1 cellular context compared by ENCODE assay signal in the genomic region with DNA sequence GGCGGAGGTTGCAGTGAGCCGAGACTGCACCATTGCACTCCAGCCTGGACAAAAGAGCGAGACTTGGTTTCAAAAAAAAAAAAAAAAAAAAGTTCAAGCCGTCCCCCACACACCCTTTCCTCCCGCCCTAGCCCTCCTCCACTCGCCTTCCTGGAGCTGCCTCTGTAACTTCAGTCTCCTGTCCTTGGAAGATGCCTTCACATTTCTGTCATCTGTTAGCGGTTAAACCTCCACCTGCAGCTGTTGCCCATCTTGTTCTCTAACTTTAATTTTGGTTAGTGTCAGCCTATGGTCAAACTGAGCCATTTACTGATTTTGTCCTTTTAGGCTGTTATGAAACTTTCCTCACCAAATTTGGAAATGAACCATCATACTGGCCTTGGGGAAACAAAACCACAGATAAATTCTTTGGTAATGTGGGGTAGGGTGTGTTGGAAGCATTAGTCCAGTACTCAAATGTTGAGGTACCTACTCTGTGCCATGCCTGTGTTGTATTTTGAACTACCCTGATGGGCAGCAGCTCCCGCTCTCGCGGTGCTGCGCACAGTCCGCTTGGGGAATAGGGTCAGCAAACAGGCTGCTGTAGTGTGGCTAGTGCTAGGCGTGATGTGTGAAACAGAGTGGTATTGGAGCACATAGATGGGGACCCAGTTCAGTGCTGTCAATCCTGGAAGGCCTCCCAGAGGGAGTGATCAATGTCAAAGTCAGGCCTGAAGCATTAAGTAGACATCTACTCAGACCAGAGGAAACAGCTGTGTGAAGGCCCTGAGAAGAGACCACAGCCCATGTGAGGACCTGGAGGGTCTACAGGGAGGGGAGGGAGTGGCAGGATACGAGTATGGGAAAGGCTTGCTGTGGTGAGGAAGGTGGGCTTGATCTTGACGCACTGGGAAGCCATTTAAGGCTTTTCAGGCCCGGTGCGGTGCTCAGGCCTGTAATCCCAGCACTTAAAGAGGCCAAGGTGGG.
TF ChIP-seq lines count a peak whose summit lies in the region.

No MANE protein-coding gene starts in this region.

TF ChIP-seq in GM23338, 12 proteins besides CTCF, POLR2A, EP300 and RAD21:
- TF ChIP-seq ZNF331 (CRISPR knock-in tag; IDR thresholded peaks at IDR 0.05; ENCODE audit: low read depth) (no peak), ZNF114 (CRISPR knock-in tag; IDR thresholded peaks at IDR 0.05) (no peak), NANOG (IDR thresholded peaks at IDR 0.05; ENCODE audit: borderline replicate concordance) (no peak), JUNB (IDR thresholded peaks at IDR 0.05; ENCODE audit: unreplicated experiment) (no peak), CREB1 (CRISPR knock-in tag; IDR thresholded peaks at IDR 0.05; ENCODE audit: low read depth) (no peak), POLR2AphosphoS5 (IDR thresholded peaks at IDR 0.05; ENCODE audit: low read depth) (no peak; the same call in 1 of the 2 replicates), EZH2 (IDR thresholded peaks at IDR 0.05; ENCODE audit: low read depth, unreplicated experiment) (no peak), EZH2phosphoT487 (IDR thresholded peaks at IDR 0.05; ENCODE audit: unreplicated experiment) (no peak), STAT1 (IDR thresholded peaks at IDR 0.05; ENCODE audit: unreplicated experiment) (no peak)
- TF ChIP-seq, protein P1, sequence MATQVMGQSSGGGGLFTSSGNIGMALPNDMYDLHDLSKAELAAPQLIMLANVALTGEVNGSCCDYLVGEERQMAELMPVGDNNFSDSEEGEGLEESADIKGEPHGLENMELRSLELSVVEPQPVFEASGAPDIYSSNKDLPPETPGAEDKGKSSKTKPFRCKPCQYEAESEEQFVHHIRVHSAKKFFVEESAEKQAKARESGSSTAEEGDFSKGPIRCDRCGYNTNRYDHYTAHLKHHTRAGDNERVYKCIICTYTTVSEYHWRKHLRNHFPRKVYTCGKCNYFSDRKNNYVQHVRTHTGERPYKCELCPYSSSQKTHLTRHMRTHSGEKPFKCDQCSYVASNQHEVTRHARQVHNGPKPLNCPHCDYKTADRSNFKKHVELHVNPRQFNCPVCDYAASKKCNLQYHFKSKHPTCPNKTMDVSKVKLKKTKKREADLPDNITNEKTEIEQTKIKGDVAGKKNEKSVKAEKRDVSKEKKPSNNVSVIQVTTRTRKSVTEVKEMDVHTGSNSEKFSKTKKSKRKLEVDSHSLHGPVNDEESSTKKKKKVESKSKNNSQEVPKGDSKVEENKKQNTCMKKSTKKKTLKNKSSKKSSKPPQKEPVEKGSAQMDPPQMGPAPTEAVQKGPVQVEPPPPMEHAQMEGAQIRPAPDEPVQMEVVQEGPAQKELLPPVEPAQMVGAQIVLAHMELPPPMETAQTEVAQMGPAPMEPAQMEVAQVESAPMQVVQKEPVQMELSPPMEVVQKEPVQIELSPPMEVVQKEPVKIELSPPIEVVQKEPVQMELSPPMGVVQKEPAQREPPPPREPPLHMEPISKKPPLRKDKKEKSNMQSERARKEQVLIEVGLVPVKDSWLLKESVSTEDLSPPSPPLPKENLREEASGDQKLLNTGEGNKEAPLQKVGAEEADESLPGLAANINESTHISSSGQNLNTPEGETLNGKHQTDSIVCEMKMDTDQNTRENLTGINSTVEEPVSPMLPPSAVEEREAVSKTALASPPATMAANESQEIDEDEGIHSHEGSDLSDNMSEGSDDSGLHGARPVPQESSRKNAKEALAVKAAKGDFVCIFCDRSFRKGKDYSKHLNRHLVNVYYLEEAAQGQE (IDR thresholded peaks at IDR 0.05; ENCODE audit: unreplicated experiment): no peak
- TF ChIP-seq, protein P2, sequence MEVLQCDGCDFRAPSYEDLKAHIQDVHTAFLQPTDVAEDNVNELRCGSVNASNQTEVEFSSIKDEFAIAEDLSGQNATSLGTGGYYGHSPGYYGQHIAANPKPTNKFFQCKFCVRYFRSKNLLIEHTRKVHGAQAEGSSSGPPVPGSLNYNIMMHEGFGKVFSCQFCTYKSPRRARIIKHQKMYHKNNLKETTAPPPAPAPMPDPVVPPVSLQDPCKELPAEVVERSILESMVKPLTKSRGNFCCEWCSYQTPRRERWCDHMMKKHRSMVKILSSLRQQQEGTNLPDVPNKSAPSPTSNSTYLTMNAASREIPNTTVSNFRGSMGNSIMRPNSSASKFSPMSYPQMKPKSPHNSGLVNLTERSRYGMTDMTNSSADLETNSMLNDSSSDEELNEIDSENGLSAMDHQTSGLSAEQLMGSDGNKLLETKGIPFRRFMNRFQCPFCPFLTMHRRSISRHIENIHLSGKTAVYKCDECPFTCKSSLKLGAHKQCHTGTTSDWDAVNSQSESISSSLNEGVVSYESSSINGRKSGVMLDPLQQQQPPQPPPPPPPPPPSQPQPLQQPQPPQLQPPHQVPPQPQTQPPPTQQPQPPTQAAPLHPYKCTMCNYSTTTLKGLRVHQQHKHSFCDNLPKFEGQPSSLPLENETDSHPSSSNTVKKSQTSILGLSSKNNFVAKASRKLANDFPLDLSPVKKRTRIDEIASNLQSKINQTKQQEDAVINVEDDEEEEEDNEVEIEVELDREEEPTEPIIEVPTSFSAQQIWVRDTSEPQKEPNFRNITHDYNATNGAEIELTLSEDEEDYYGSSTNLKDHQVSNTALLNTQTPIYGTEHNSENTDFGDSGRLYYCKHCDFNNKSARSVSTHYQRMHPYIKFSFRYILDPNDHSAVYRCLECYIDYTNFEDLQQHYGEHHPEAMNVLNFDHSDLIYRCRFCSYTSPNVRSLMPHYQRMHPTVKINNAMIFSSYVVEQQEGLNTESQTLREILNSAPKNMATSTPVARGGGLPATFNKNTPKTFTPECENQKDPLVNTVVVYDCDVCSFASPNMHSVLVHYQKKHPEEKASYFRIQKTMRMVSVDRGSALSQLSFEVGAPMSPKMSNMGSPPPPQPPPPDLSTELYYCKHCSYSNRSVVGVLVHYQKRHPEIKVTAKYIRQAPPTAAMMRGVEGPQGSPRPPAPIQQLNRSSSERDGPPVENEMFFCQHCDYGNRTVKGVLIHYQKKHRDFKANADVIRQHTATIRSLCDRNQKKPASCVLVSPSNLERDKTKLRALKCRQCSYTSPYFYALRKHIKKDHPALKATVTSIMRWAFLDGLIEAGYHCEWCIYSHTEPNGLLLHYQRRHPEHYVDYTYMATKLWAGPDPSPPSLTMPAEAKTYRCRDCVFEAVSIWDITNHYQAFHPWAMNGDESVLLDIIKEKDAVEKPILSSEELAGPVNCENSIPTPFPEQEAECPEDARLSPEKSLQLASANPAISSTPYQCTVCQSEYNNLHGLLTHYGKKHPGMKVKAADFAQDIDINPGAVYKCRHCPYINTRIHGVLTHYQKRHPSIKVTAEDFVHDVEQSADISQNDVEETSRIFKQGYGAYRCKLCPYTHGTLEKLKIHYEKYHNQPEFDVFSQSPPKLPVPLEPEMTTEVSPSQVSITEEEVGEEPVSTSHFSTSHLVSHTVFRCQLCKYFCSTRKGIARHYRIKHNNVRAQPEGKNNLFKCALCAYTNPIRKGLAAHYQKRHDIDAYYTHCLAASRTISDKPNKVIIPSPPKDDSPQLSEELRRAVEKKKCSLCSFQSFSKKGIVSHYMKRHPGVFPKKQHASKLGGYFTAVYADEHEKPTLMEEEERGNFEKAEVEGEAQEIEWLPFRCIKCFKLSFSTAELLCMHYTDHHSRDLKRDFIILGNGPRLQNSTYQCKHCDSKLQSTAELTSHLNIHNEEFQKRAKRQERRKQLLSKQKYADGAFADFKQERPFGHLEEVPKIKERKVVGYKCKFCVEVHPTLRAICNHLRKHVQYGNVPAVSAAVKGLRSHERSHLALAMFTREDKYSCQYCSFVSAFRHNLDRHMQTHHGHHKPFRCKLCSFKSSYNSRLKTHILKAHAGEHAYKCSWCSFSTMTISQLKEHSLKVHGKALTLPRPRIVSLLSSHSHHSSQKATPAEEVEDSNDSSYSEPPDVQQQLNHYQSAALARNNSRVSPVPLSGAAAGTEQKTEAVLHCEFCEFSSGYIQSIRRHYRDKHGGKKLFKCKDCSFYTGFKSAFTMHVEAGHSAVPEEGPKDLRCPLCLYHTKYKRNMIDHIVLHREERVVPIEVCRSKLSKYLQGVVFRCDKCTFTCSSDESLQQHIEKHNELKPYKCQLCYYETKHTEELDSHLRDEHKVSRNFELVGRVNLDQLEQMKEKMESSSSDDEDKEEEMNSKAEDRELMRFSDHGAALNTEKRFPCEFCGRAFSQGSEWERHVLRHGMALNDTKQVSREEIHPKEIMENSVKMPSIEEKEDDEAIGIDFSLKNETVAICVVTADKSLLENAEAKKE (CRISPR knock-in tag; IDR thresholded peaks at IDR 0.05): no peak
